Comparison of ENCODE assay signal across 8 cellular contexts in the genomic region with DNA sequence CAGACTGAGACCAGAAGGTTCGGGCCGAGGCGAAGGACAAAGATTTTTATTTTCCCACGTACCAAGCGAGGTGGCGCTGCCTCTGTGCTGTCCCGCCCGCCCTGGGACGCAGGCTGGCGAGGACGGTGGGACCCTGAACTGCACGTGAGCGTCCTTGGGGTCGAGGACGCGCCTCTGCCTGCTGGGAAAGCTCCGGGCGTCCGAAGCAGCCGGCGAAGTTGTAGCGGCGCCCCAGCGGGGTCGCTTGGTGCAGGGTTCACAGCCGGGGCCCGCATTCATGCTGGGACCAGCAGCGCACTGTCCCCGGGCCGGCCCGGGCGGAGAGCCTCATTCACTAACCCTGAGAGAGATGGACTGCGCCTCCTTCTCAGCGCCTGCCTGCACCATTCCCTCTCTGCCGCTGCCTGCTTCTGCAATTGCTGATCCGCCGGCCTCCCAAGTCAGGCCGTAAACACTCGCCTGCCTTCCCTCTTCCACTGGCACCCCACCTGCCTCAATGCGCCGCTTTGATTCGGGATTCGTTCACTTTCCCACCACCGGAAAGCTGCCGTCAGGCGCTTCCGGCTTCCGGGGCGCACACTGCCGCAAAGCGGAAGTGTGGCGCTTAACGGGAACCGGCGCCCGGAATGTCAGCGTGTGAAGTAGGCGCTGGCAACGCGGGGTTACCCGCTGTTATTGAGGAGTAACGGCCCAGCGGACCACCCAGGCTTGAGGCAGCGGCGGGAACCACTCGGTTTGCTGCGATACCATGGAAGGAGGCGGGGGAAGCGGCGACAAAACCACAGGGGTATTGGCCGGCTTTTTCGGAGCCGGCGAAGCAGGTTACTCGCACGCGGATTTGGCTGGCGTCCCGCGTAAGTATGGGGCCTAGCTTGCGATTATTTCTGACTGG. TPM values are rescaled to one million over a fixed set of nuclear protein-coding genes. Genes with fewer than 3 reads are reported as not detected.
DNase-seq lines count a peak whose midpoint lies in the region; TF ChIP-seq lines count a peak whose summit lies in the region.
"Not testable (repeated sequence)": the region's sequence is repeated elsewhere in the genome, so short reads cannot be mapped to it uniquely, and the experiment has no call there.

A gene (minus strand): TSS at position 581 of the 892 bp plus-strand sequence. CDS start 302 bp downstream, at position 279.
A gene with protein sequence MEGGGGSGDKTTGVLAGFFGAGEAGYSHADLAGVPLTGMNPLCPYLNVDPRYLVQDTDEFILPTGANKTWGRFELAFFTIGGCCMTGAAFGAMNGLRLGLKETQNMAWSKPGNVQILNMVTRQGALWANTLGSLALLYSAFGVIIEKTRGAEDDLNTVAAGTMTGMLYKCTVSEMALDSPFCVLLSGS (plus strand): TSS at position 607 of the 892 bp plus-strand sequence. CDS start 142 bp downstream, at position 749.

- H3K36me3 ChIP-seq in GM06990 (ENCODE audit: control insufficient read depth, insufficient read depth, low read length); subcutaneous abdominal adipose tissue (ENCODE audit: control insufficient read depth in 5 of 5, insufficient read depth in 5 of 5, low read length in 5 of 5): not testable (repeated sequence)

- peaks cover 29% of the 10 kb centered on the region for H3K4me1 Mint-ChIP-seq in HFFc6 (ENCODE audit: low read depth)

- H3K4me3 Mint-ChIP-seq in HFFc6 = peak within 1 kb of the TSS; percentile 100

- peaks cover 12% of the 10 kb centered on the region for H3K36me3 Mint-ChIP-seq in HFFc6 (ENCODE audit: low read depth)

- H3K9ac ChIP-seq in subcutaneous abdominal adipose tissue (ENCODE audit: low read length in 5 of 5) = peak within 1 kb of the TSS; percentile 82 to 98 (median 83)

- peak within 1 kb of the TSS; percentile 78 for H3K4me3 ChIP-seq in GM06990 (replicated peaks; ENCODE audit: low read depth, low read length)
- peak within 1 kb of the TSS; percentile 75 to 87 (median 82) for H3K4me3 ChIP-seq in subcutaneous abdominal adipose tissue (ENCODE audit: low read depth in 1 of 5, low read length in 5 of 5)

- peaks cover 0 to 25% (median 21%) of the 10 kb centered on the region in 5 donors for H3K4me1 ChIP-seq in subcutaneous abdominal adipose tissue (ENCODE audit: control insufficient read depth in 5 of 5, insufficient read depth in 5 of 5, low read length in 5 of 5)

- TF ChIP-seq CTCF in GM06990 (IDR thresholded peaks at IDR 0.05; ENCODE audit: insufficient read depth, low read length, poor library complexity, severe bottlenecking) (peak; percentile 10), HFFc6 (IDR thresholded peaks at IDR 0.05) (peak; percentile 47)

- DNase-seq in GM06990 (ENCODE audit: extremely low read depth, insufficient read length) (peak; percentile 80), HFFc6 (peak; percentile 78), NAMALWA (ENCODE audit: low spot score) (peak; percentile 89), SKM-1 treated with dmso at 0.1 percent for 144 hours (lab: John Stamatoyannopoulos, UW; ENCODE audit: unreplicated experiment) (peak; percentile 67), germinal center (ENCODE audit: low spot score) (peak; percentile 53), nucleus accumbens (lab: John Stamatoyannopoulos, UW) (peak in 54 of 56 donors; percentile 18 to 89 (median 70))
- peak; percentile 80 for DNase-seq in activated naive CD4-positive, alpha-beta T cell treated with anti-CD3 and anti-CD28 coated beads, Interleukin-2, amount 50 U/mL, for 16 hours

- not testable (repeated sequence) for H3K9me3 ChIP-seq in subcutaneous abdominal adipose tissue (ENCODE audit: control insufficient read depth in 5 of 5, low read length in 5 of 5)

- H3K27ac Mint-ChIP-seq in HFFc6 = peak within 1 kb of the TSS; percentile 93

- H3K27me3 ChIP-seq in GM06990 (replicated peaks; ENCODE audit: control insufficient read depth, insufficient read depth, low read length); subcutaneous abdominal adipose tissue (ENCODE audit: control insufficient read depth in 5 of 5, insufficient read depth in 4 of 5, low read length in 5 of 5): not testable (repeated sequence)

- H3K27ac ChIP-seq in subcutaneous abdominal adipose tissue (ENCODE audit: low read depth, low read length) = peak within 1 kb of the TSS; percentile 75

- not testable (repeated sequence) for H3K27me3 Mint-ChIP-seq in HFFc6 (ENCODE audit: insufficient read depth)

- not testable (repeated sequence) for H3K9me3 Mint-ChIP-seq in HFFc6

RNA-seq across cellular contexts. Expression of the first gene that starts in this region (rescaled TPM):
- 10 to 100 TPM; 18.0 to 23.7 (median 20.9) TPM for total RNA-seq in HFFc6 (2021; fragmentation: NEBNext Ultra II Directional; extraction: Animal tissue kit (Norgen Biotek cat#: 25700))

RNA-seq across cellular contexts. Expression of the second gene that starts in this region (rescaled TPM):
- total RNA-seq in HFFc6 (2021; fragmentation: NEBNext Ultra II Directional; extraction: Animal tissue kit (Norgen Biotek cat#: 25700)) = 10 to 100 TPM; 12.6 to 15.4 (median 12.9) TPM

Comparison
In these comparisons a context has a peak if more than half of its experiments do, and no peak if none do; other contexts are left out.
1. Peak in every context shown above with its lines: DNase-seq, H3K4me3 ChIP-seq and H3K27ac ChIP-seq.